Comparison of ENCODE assay signal across 8 cellular contexts in genomic region chr19:12065100-12065538, GRCh38. TPM values are rescaled to one million over a fixed set of nuclear protein-coding genes. Genes with fewer than 3 reads are reported as not detected.
A peak's percentile ranks its signal among the peaks of the same experiment; 100 is the strongest.
DNase-seq lines count a peak whose midpoint lies in the region; ATAC-seq, FAIRE-seq and TF ChIP-seq lines count a peak whose summit lies in the region.

No MANE protein-coding gene starts in this region.

- peak; percentile 72 for FAIRE-seq in GM19239 (lab: Jason Lieb, UNC)

- H3K4me3 Mint-ChIP-seq in effector memory CD8-positive, alpha-beta T cell = peak overlapping the region; percentile 76 to 78

- ATAC-seq in effector memory CD8-positive, alpha-beta T cell (replicated peaks) = peak; percentile 12

- H3K27ac ChIP-seq in SJCRH30 = peak overlapping the region; percentile 61
- peak overlapping the region; percentile 83 for H3K27ac ChIP-seq in subcutaneous abdominal adipose tissue (ENCODE audit: low read depth, low read length)

- H3K27me3 ChIP-seq in SJCRH30 (no peaks in the 10 kb centered on the region), subcutaneous abdominal adipose tissue (ENCODE audit: control insufficient read depth in 5 of 5, insufficient read depth in 4 of 5, low read length in 5 of 5) (no peaks in the 10 kb centered on the region)

- TF ChIP-seq CTCF in AG10803 (conservative IDR thresholded peaks at IDR 0.05; ENCODE audit: low read length) = no peak

- no peaks in the 10 kb centered on the region for H3K9me3 Mint-ChIP-seq in effector memory CD8-positive, alpha-beta T cell

- H3K4me3 ChIP-seq in AG10803 (ENCODE audit: low read length) (peak overlapping the region; percentile 97), SJCRH30 (peak overlapping the region; percentile 84), subcutaneous abdominal adipose tissue (ENCODE audit: low read depth in 1 of 5, low read length in 5 of 5) (peak overlapping the region; percentile 77 to 97 (median 92))

- H3K4me1 Mint-ChIP-seq in effector memory CD8-positive, alpha-beta T cell (ENCODE audit: low read depth in 2 of 2) = peaks cover 0 to 3% of the 10 kb centered on the region in 2 donors

- peak overlapping the region; percentile 73 to 92 (median 84) for H3K9ac ChIP-seq in subcutaneous abdominal adipose tissue (ENCODE audit: low read length in 5 of 5)

- H3K36me3 Mint-ChIP-seq in effector memory CD8-positive, alpha-beta T cell (ENCODE audit: insufficient read depth) = peaks cover 7% of the 10 kb centered on the region

- peak overlapping the region in 1 of 2 donors; percentile 67 for H3K27ac Mint-ChIP-seq in effector memory CD8-positive, alpha-beta T cell

- H3K4me1 ChIP-seq in SJCRH30 (no peaks in the 10 kb centered on the region), subcutaneous abdominal adipose tissue (ENCODE audit: control insufficient read depth in 5 of 5, insufficient read depth in 5 of 5, low read length in 5 of 5) (peaks cover 1 to 17% (median 17%) of the 10 kb centered on the region in 5 donors)

- no peaks in the 10 kb centered on the region for H3K27me3 Mint-ChIP-seq in effector memory CD8-positive, alpha-beta T cell

- DNase-seq in AG10803 (ENCODE audit: low read depth) = peak; percentile 62
- no peak for DNase-seq in GM19239 (ENCODE audit: insufficient read length, low spot score)
- peak; percentile 51 to 63 for DNase-seq in SJCRH30
- no peak for DNase-seq in effector memory CD8-positive, alpha-beta T cell
- DNase-seq in lung microvascular endothelial cell (ENCODE audit: low read depth in 2 of 2) = peak; percentile 20 to 49
- no peak for DNase-seq in T-helper 9 cell
- no peak for DNase-seq in central memory CD4-positive, alpha-beta T cell

- H3K36me3 ChIP-seq in SJCRH30 (peaks cover 14% of the 10 kb centered on the region), subcutaneous abdominal adipose tissue (ENCODE audit: control insufficient read depth in 5 of 5, insufficient read depth in 5 of 5, low read length in 5 of 5) (peaks cover 0 to 4% (median 0%) of the 10 kb centered on the region in 5 donors)

- H3K9me3 ChIP-seq in SJCRH30 (replicated peaks) (peaks cover 11% of the 10 kb centered on the region), subcutaneous abdominal adipose tissue (ENCODE audit: control insufficient read depth in 5 of 5, low read length in 5 of 5) (peaks cover 4 to 15% (median 8%) of the 10 kb centered on the region in 5 donors)

RNA-seq across cellular contexts. Expression of gene ZNF844, which starts 0.6 kb away (rescaled TPM):
- total RNA-seq in SJCRH30 (2014; rRNA removed; shearing (Covaris generic)) = 13.4 and 15.4 TPM in 2 replicates
- total RNA-seq in lung microvascular endothelial cell = 1.7 and 3.6 TPM in 2 replicates

RNA-seq across cellular contexts. Expression of gene ZNF878, which starts 12.4 kb away (rescaled TPM):
- total RNA-seq in SJCRH30 (2014; rRNA removed; shearing (Covaris generic)) = 4.9 and 5.5 TPM in 2 replicates
- total RNA-seq in lung microvascular endothelial cell = 0.22 and 0.40 TPM in 2 replicates

RNA-seq across cellular contexts. Expression of gene ZNF433, which starts 29.6 kb away (rescaled TPM):
- 7.8 and 8.0 TPM in 2 replicates for total RNA-seq in SJCRH30 (2014; rRNA removed; shearing (Covaris generic))
- total RNA-seq in lung microvascular endothelial cell = 2.0 TPM in 2 replicates

Comparison
In these comparisons a context has a peak if more than half of its experiments do, and no peak if none do; other contexts are left out.
1. DNase-seq: peak in AG10803 (single experiment), SJCRH30 (2 of 2) and lung microvascular endothelial cell (2 of 2); none in GM19239 (single experiment), effector memory CD8-positive, alpha-beta T cell (0 of 3), T-helper 9 cell (single experiment) and central memory CD4-positive, alpha-beta T cell (single experiment).
2. Peak in every context shown above with its lines, with median percentiles within 50 percentile points of each other: H3K4me3 ChIP-seq.